10 cellular contexts compared by ENCODE assay signal in genomic region chr1:245091818-245092637, GRCh38.
DNase-seq lines count a peak whose midpoint lies in the region; ATAC-seq and TF ChIP-seq lines count a peak whose summit lies in the region.
"Had no signal": no experiment of that assay in that cellular context is flagged by ENCODE, and none has a peak within 500 bp of the region (broad histone marks: within the 10 kb centered on the region; RNA-seq: fewer than 3 reads in every experiment).

No MANE protein-coding gene starts in this region.

- TF ChIP-seq CTCF in heart left ventricle (IDR thresholded peaks at IDR 0.05) = no peak
- no peak for TF ChIP-seq CTCF in left ventricle myocardium inferior (IDR thresholded peaks at IDR 0.05; ENCODE audit: borderline replicate concordance)
- no peak for TF ChIP-seq CTCF in VCaP (conservative IDR thresholded peaks at IDR 0.05)

- no peak for TF ChIP-seq POLR2A in heart left ventricle (IDR thresholded peaks at IDR 0.05)

- H3K36me3 ChIP-seq in heart left ventricle (peaks cover 0 to 14% (median 0%) of the 10 kb centered on the region in 9 donors), left ventricle myocardium inferior (peaks cover 15% of the 10 kb centered on the region), aorta (ENCODE audit: control insufficient read depth in 1 of 2, insufficient read depth in 2 of 2, low read length in 1 of 2) (peaks cover 0 to 4% of the 10 kb centered on the region in 2 donors)

- DNase-seq in heart left ventricle (peak in 2 of 5 donors; percentile 14 to 34), left ventricle myocardium inferior (no peak), iris pigment epithelial cell (ENCODE audit: low read depth) (peak; percentile 99), aorta (peak in 1 of 2 donors; percentile 51), NCI-H2196 (lab: John Stamatoyannopoulos, UW; ENCODE audit: unreplicated experiment) (no peak)
- DNase-seq: activated CD8-positive, alpha-beta memory T cell treated with anti-CD3 and anti-CD28 coated beads for 24 hours; GDM1 had no signal

- no peak overlapping the region for H3K27ac ChIP-seq in heart left ventricle
- no peak overlapping the region for H3K27ac ChIP-seq in left ventricle myocardium inferior (replicated peaks)
- H3K27ac ChIP-seq in VCaP = peak overlapping the region; percentile 73
- H3K27ac ChIP-seq in aorta (ENCODE audit: low read depth in 1 of 2, low read length in 2 of 2) = no peak overlapping the region

- H3K9me3 ChIP-seq in heart left ventricle (no peaks in the 10 kb centered on the region), left ventricle myocardium inferior (replicated peaks) (no peaks in the 10 kb centered on the region), aorta (ENCODE audit: control insufficient read depth, low read length) (no peaks in the 10 kb centered on the region)

- H3K27me3 ChIP-seq in heart left ventricle = no peaks in the 10 kb centered on the region
- H3K27me3 ChIP-seq in left ventricle myocardium inferior (ENCODE audit: low read depth) = no peaks in the 10 kb centered on the region
- no peaks in the 10 kb centered on the region for H3K27me3 ChIP-seq in aorta (ENCODE audit: control insufficient read depth in 1 of 2, insufficient read depth in 2 of 2, low read length in 1 of 2)

- H3K4me3 ChIP-seq in heart left ventricle (no peak overlapping the region), left ventricle myocardium inferior (no peak overlapping the region), aorta (ENCODE audit: low read length in 2 of 2) (no peak overlapping the region)

- H3K4me1 ChIP-seq in heart left ventricle (peaks cover 0 to 3% (median 0%) of the 10 kb centered on the region in 12 donors), left ventricle myocardium inferior (no peaks in the 10 kb centered on the region), aorta (ENCODE audit: control insufficient read depth in 1 of 2, insufficient read depth in 2 of 2, low read length in 2 of 2) (no peaks in the 10 kb centered on the region)

- intact Hi-C loops in heart left ventricle (cut with DNase I) (no loop called here), left ventricle myocardium inferior (cut with micrococcal nuclease) (no loop called here), aorta (cut with DNase I) (no loop called here)

- ATAC-seq in heart left ventricle = peak in 3 of 4 donors; percentile 67 to 87 (median 87)
- ATAC-seq in aorta (ENCODE audit: low FRiP score) = peak; percentile 57
- no peak for ATAC-seq in HG03378 (IDR thresholded peaks at IDR 0.05; ENCODE audit: unreplicated experiment)
- ATAC-seq in GM18870 (IDR thresholded peaks at IDR 0.05; ENCODE audit: unreplicated experiment) = no peak

- 75 to 77% (median 76%) methylated on average over 12 of the region's 12 CpGs for WGBS in heart left ventricle, 4 donors
- WGBS in aorta, 2 donors = 69 to 72% methylated on average over 12 of the region's 12 CpGs

Comparison
In these comparisons a context has a peak if more than half of its experiments do, and no peak if none do; other contexts are left out.
1. ATAC-seq: peak in heart left ventricle (3 of 4) and aorta (single experiment); none in HG03378 (single experiment) and GM18870 (single experiment).